Comparison of ENCODE assay signal across 27 cellular contexts in genomic region chr4:56686537-56687231, GRCh38.
"Had no signal": no experiment of that assay in that cellular context is flagged by ENCODE, and none has a peak within 500 bp of the region (broad histone marks: within the 10 kb centered on the region; RNA-seq: fewer than 3 reads in every experiment).

No MANE protein-coding gene starts in this region.

- H3K27me3 ChIP-seq: ascending aorta, dorsolateral prefrontal cortex, right lobe of liver, upper lobe of left lung had no signal

- H3K27ac ChIP-seq: adrenal gland, ascending aorta, dorsolateral prefrontal cortex, right lobe of liver, thoracic aorta, upper lobe of left lung, VCaP had no signal

- H3K4me2 ChIP-seq: SK-N-SH had no signal

- H3K4me1 ChIP-seq: adrenal gland, ascending aorta, right lobe of liver had no signal

- H3K36me3 Mint-ChIP-seq: activated naive CD4-positive, alpha-beta T cell treated with anti-CD3 and anti-CD28 coated beads, Interleukin-2, amount 50 U/mL, for 24 hours; stimulated activated memory B cell treated with anti-CD40 and anti-IgM and Interleukin-4, amounts not matched to agents 10 μg/mL and 1 μg/mL and 100 μg/mL, for 72 hours; T-cell had no signal

- DNase-seq: activated CD4-positive, alpha-beta T cell treated with anti-CD3 and anti-CD28 coated beads for 1 hour; activated CD4-positive, alpha-beta T cell treated with anti-CD3 and anti-CD28 coated beads, Interleukin-2, amount 50 U/mL, for 4 hours; activated T-cell treated with anti-CD3 and anti-CD28 coated beads, Interleukin-2, amount 50 U/mL, for 48 hours; adrenal gland; dorsolateral prefrontal cortex; effector memory CD8-positive, alpha-beta T cell; foreskin fibroblast; kidney; midbrain; posterior cingulate gyrus; right lobe of liver; SIG-M5; SK-N-SH; small intestine; stimulated activated CD4-positive, alpha-beta T cell treated with anti-CD3 and anti-CD28 coated beads, Interleukin-2, amount 100 ng/mL, for 24 hours; T-cell; upper lobe of left lung had no signal

- H3K9me3 Mint-ChIP-seq: activated naive CD4-positive, alpha-beta T cell treated with anti-CD3 and anti-CD28 coated beads, Interleukin-2, amount 50 U/mL, for 24 hours; central memory CD8-positive, alpha-beta T cell; effector memory CD8-positive, alpha-beta T cell; stimulated activated memory B cell treated with anti-CD40 and anti-IgM and Interleukin-4, amounts not matched to agents 10 μg/mL and 1 μg/mL and 100 μg/mL, for 72 hours; T-cell; T-helper 2 cell treated with Interferon-gamma antibody and Interleukin-4, amounts not matched to agents 5 μg/mL and 100 μg/mL, for 36 hours had no signal

- H3K27ac Mint-ChIP-seq: stimulated activated memory B cell treated with anti-CD40 and anti-IgM and Interleukin-4, amounts not matched to agents 10 μg/mL and 1 μg/mL and 100 μg/mL, for 72 hours; T-cell; T-helper 2 cell treated with Interferon-gamma antibody and Interleukin-4, amounts not matched to agents 5 μg/mL and 100 μg/mL, for 36 hours had no signal

- H3K4me3 ChIP-seq: adrenal gland, ascending aorta, dorsolateral prefrontal cortex, lung, right lobe of liver, thoracic aorta, upper lobe of left lung had no signal

- H3K36me3 ChIP-seq: adrenal gland, ascending aorta, right lobe of liver, thoracic aorta, upper lobe of left lung had no signal

- H3K9me3 ChIP-seq: adrenal gland, ascending aorta, right lobe of liver, SK-N-SH, thoracic aorta, upper lobe of left lung had no signal

- FAIRE-seq: endothelial cell of umbilical vein had no signal

- ATAC-seq: effector memory CD8-positive, alpha-beta T cell; left lobe of liver; right lobe of liver; stimulated activated memory B cell treated with anti-CD40 and anti-IgM and Interleukin-4, amounts not matched to agents 10 μg/mL and 1 μg/mL and 100 μg/mL, for 72 hours; T-cell had no signal

- H3K9ac ChIP-seq: SK-N-SH had no signal

- H3K4me3 Mint-ChIP-seq: activated naive CD4-positive, alpha-beta T cell treated with anti-CD3 and anti-CD28 coated beads, Interleukin-2, amount 50 U/mL, for 24 hours; central memory CD8-positive, alpha-beta T cell; effector memory CD8-positive, alpha-beta T cell; stimulated activated memory B cell treated with anti-CD40 and anti-IgM and Interleukin-4, amounts not matched to agents 10 μg/mL and 1 μg/mL and 100 μg/mL, for 72 hours; T-cell; T-helper 2 cell treated with Interferon-gamma antibody and Interleukin-4, amounts not matched to agents 5 μg/mL and 100 μg/mL, for 36 hours had no signal
